In the genomic region with DNA sequence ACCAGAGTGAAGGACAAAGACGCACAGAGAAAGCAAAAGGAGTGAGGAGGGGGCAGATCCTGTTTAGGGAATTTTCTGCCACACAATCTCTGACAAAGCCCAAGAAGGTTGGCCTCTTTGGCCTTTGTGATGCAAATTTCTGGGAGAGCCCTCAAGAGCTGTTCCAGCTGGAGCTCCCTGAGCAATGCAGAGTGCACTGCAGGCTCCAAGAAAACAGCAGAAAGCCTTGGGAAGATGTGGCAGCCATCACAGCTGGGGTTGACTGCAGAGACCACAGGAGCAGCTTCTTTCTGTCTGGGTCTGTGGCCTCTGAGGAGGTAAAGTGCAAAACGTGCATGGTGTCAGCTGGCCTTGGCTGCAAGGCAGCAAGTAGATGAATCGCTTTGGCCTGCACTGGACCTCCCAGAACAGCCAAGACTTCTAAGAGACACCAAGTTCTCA, we compare ENCODE assay signal across 16 cellular contexts.
DNase-seq lines count a peak whose midpoint lies in the region; ATAC-seq and TF ChIP-seq lines count a peak whose summit lies in the region.
"Had no signal": no experiment of that assay in that cellular context is flagged by ENCODE, and none has a peak within 500 bp of the region (broad histone marks: within the 10 kb centered on the region; RNA-seq: fewer than 3 reads in every experiment).

No MANE protein-coding gene starts in this region.

- H3K27ac ChIP-seq in adrenal gland (peak overlapping the region in 2 of 5 donors; percentile 20 to 23), hepatocyte (peak overlapping the region; percentile 36)

- intact Hi-C loops in CD14-positive monocyte (cut with micrococcal nuclease) (no loop called here), adrenal gland (cut with DNase I) (no loop called here)

- H4K20me1 ChIP-seq in hepatocyte (ENCODE audit: insufficient read depth, poor library complexity, severe bottlenecking) = no peaks in the 10 kb centered on the region

- TF ChIP-seq POLR2A in adrenal gland (IDR thresholded peaks at IDR 0.05) = no peak

- H3K27me3 ChIP-seq in adrenal gland = no peaks in the 10 kb centered on the region
- H3K27me3 ChIP-seq in hepatocyte = no peaks in the 10 kb centered on the region
- H3K27me3 ChIP-seq: Peyer's patch had no signal

- peaks cover 0 to 8% of the 10 kb centered on the region in 2 donors for H3K4me1 ChIP-seq in adrenal gland (replicated peaks in 1 of 2)
- H3K4me1 ChIP-seq in hepatocyte (ENCODE audit: insufficient read depth) = no peaks in the 10 kb centered on the region
- H3K4me1 ChIP-seq: Caco-2, Peyer's patch had no signal

- TF ChIP-seq CTCF in CD14-positive monocyte (IDR thresholded peaks at IDR 0.05) (no peak), adrenal gland (IDR thresholded peaks at IDR 0.05) (no peak), hepatocyte (IDR thresholded peaks at IDR 0.05; ENCODE audit: poor library complexity) (no peak), neural crest cell (conservative IDR thresholded peaks at IDR 0.05) (no peak)

- in situ Hi-C loops in G401 (cut with HindIII; ENCODE audit: low sequenced_read_pairs) = no loop called here

- no peaks in the 10 kb centered on the region for H3K79me2 ChIP-seq in hepatocyte

- no peaks in the 10 kb centered on the region for H3K9me2 ChIP-seq in hepatocyte (replicated peaks; ENCODE audit: insufficient read depth)

- 31 to 48% (median 43%) methylated on average over 3 of the region's 3 CpGs for WGBS in adrenal gland, 4 donors
- 36% methylated on average over 3 of the region's 3 CpGs for WGBS in hepatocyte (ENCODE audit: low lambda C conversion rate, missing lambda C conversion rate)

- H3K9me3 Mint-ChIP-seq in CD14-positive monocyte (peaks cover 0 to 3% (median 0%) of the 10 kb centered on the region in 7 donors), neural crest cell (peaks cover 3% of the 10 kb centered on the region)

- H3K4me1 Mint-ChIP-seq in CD14-positive monocyte = peaks cover 44% of the 10 kb centered on the region
- peaks cover 29% of the 10 kb centered on the region for H3K4me1 Mint-ChIP-seq in neural crest cell

- ATAC-seq in GM18517 (IDR thresholded peaks at IDR 0.05; ENCODE audit: unreplicated experiment) = no peak

- H3K4me3 ChIP-seq in adrenal gland (no peak overlapping the region), hepatocyte (no peak overlapping the region)
- H3K4me3 ChIP-seq: Peyer's patch, smooth muscle cell had no signal

- H3K36me3 ChIP-seq in adrenal gland (replicated peaks in 1 of 2) (no peaks in the 10 kb centered on the region), hepatocyte (replicated peaks; ENCODE audit: insufficient read depth, low read depth) (no peaks in the 10 kb centered on the region)
- H3K36me3 ChIP-seq: Peyer's patch had no signal

- DNase-seq in CD14-positive monocyte (ENCODE audit: low spot score) (no peak), adrenal gland (peak in 6 of 7 donors; percentile 6 to 73 (median 26)), hepatocyte (ENCODE audit: low spot score) (no peak), neural crest cell (ENCODE audit: low read depth, low spot score) (peak; percentile 26), germinal center (ENCODE audit: low spot score) (no peak), G401 (ENCODE audit: low spot score) (no peak), RPMI8226 (no peak)
- DNase-seq: ACHN, activated T-cell treated with anti-CD3 and anti-CD28 coated beads for 4 hours, Caco-2, naive B cell, NCI-H1105 treated with DMSO at 0.1 percent for 48 hours, Peyer's patch, T-helper 1 cell had no signal

- H3K27ac Mint-ChIP-seq in CD14-positive monocyte (peak overlapping the region in 6 of 7 donors; percentile 9 to 75 (median 46)), neural crest cell (ENCODE audit: unreplicated experiment) (peak overlapping the region; percentile 90)

- no peak overlapping the region for H3K4me2 ChIP-seq in hepatocyte
- H3K4me2 ChIP-seq: smooth muscle cell had no signal

- H3K9me3 ChIP-seq in adrenal gland (replicated peaks in 1 of 3) = no peaks in the 10 kb centered on the region
- H3K9me3 ChIP-seq in hepatocyte (ENCODE audit: low read depth) = no peaks in the 10 kb centered on the region
- H3K9me3 ChIP-seq: Caco-2, Peyer's patch had no signal

- H3K36me3 Mint-ChIP-seq in CD14-positive monocyte = peaks cover 18 to 22% of the 10 kb centered on the region in 2 donors
- peaks cover 5% of the 10 kb centered on the region for H3K36me3 Mint-ChIP-seq in neural crest cell (ENCODE audit: low read depth)

- H2AFZ ChIP-seq in hepatocyte = no peak overlapping the region

- H3K27me3 Mint-ChIP-seq in CD14-positive monocyte (ENCODE audit: low read depth in 3 of 3) (peaks cover 0 to 2% (median 2%) of the 10 kb centered on the region in 3 donors), neural crest cell (ENCODE audit: low read depth) (no peaks in the 10 kb centered on the region)
- H3K27me3 Mint-ChIP-seq: naive B cell had no signal

- H3K4me3 Mint-ChIP-seq in CD14-positive monocyte (no peak overlapping the region), neural crest cell (peak overlapping the region; percentile 14)
- H3K4me3 Mint-ChIP-seq: naive B cell had no signal

Comparison
In these comparisons a context has a peak if more than half of its experiments do, and no peak if none do; other contexts are left out.
1. DNase-seq: peak in adrenal gland (6 of 7) and neural crest cell (single experiment); none in CD14-positive monocyte (single experiment), hepatocyte (single experiment), germinal center (single experiment), G401 (single experiment) and RPMI8226 (single experiment).